In genomic region chr13:50365683-50366391, GRCh38 we compare ENCODE assay signal across 8 cellular contexts.
A peak's percentile ranks its signal among the peaks of the same experiment; 100 is the strongest.
DNase-seq lines count a peak whose midpoint lies in the region; ATAC-seq and TF ChIP-seq lines count a peak whose summit lies in the region.

No MANE protein-coding gene starts in this region.

- H3K23ac ChIP-seq in mesendoderm (ENCODE audit: low read length): no peak overlapping the region

- no peaks in the 10 kb centered on the region for H3K36me3 ChIP-seq in mesendoderm (ENCODE audit: control insufficient read depth, insufficient read depth, low read length)
- H3K36me3 ChIP-seq in GM23338 (ENCODE audit: insufficient read depth): no peaks in the 10 kb centered on the region

- no peak overlapping the region for H3K56ac ChIP-seq in mesendoderm (ENCODE audit: low read length)

- H3K27ac ChIP-seq in RWPE1 (no peak overlapping the region; the same call in 1 of the 2 replicates), mesendoderm (ENCODE audit: low read depth, low read length) (no peak overlapping the region), GM23338 (ENCODE audit: low read depth) (no peak overlapping the region)

- no peaks in the 10 kb centered on the region for H3K79me2 ChIP-seq in mesendoderm (ENCODE audit: control insufficient read depth, insufficient read depth, low read length)
- no peaks in the 10 kb centered on the region for H3K79me2 ChIP-seq in GM23338 (replicated peaks; ENCODE audit: insufficient read depth)

- H2AK5ac ChIP-seq in mesendoderm (ENCODE audit: low read length): no peak overlapping the region

- no peaks in the 10 kb centered on the region for H3F3A ChIP-seq in GM23338 (replicated peaks; ENCODE audit: low read depth)

- peaks cover 49% of the 10 kb centered on the region for H3K4me1 Mint-ChIP-seq in central memory CD8-positive, alpha-beta T cell
- H3K4me1 Mint-ChIP-seq in GM23338: no peaks in the 10 kb centered on the region

- peak overlapping the region; percentile 67 for H3K4me3 Mint-ChIP-seq in central memory CD8-positive, alpha-beta T cell
- H3K4me3 Mint-ChIP-seq in GM23338: no peak overlapping the region

- no peak overlapping the region for H3K9ac ChIP-seq in mesendoderm (ENCODE audit: low read length)

- no peaks in the 10 kb centered on the region for H4K20me1 ChIP-seq in GM23338 (replicated peaks; ENCODE audit: insufficient read depth)

- no peak overlapping the region for H3K18ac ChIP-seq in mesendoderm (ENCODE audit: low read length)

- H3K27ac Mint-ChIP-seq in central memory CD8-positive, alpha-beta T cell (ENCODE audit: low read depth): peak overlapping the region; percentile 90
- H3K27ac Mint-ChIP-seq in GM23338: no peak overlapping the region

- H3K79me1 ChIP-seq in mesendoderm (ENCODE audit: low read length): no peaks in the 10 kb centered on the region

- H2AFZ ChIP-seq in GM23338: no peak overlapping the region

- H2BK15ac ChIP-seq in mesendoderm (replicated peaks; ENCODE audit: low read depth): no peak overlapping the region

- WGBS in mesendoderm (ENCODE audit: extremely low coverage, insufficient coverage, low lambda C conversion rate): no CpG with 5 or more reads among the region's 8 CpGs

- H3K27me3 ChIP-seq in mesendoderm (ENCODE audit: insufficient read depth, low read length, poor library complexity) (no peaks in the 10 kb centered on the region), GM23338 (ENCODE audit: insufficient read depth) (no peaks in the 10 kb centered on the region)

- ATAC-seq in HG03442 (IDR thresholded peaks at IDR 0.05; ENCODE audit: unreplicated experiment) (peak; percentile 43), GM23338 (no peak)
- ATAC-seq in central memory CD8-positive, alpha-beta T cell (replicated peaks; ENCODE audit: extremely low read depth, poor library complexity, severe bottlenecking): peak; percentile 84

- peaks cover 10% of the 10 kb centered on the region for H3K9me2 ChIP-seq in GM23338 (ENCODE audit: insufficient read depth)

- no peak overlapping the region for H2BK5ac ChIP-seq in mesendoderm (ENCODE audit: low read length)

- DNase-seq in SIG-M5 treated with dmso at 0.1 percent for 504 hours (lab: John Stamatoyannopoulos, UW; ENCODE audit: unreplicated experiment) (peak; percentile 63), SIG-M5 (lab: John Stamatoyannopoulos, UW) (no peak), RWPE1 (ENCODE audit: low spot score) (peak; percentile 55), mesendoderm (no peak), GM23338 (ENCODE audit: low spot score) (no peak)
- peak in 1 of 2 donors; percentile 25 for DNase-seq in central memory CD8-positive, alpha-beta T cell (ENCODE audit: low spot score in 2 of 2)
- DNase-seq in stimulated activated CD4-positive, alpha-beta T cell treated with anti-CD3 and anti-CD28 coated beads, Interleukin-1b, Interleukin-23, amount 100 ng/mL, for 48 hours: peak; percentile 63

- CTCF ChIA-PET in RWPE1 (lab: Yijun Ruan, JAX): no interaction called here

- H3K4me3 ChIP-seq in mesendoderm (ENCODE audit: low read length): no peak overlapping the region
- H3K4me3 ChIP-seq in GM23338: no peak overlapping the region

- POLR2A ChIA-PET in RWPE1 (lab: Yijun Ruan, JAX; ENCODE audit: low non-redundant PET): no interaction called here

- H2BK120ac ChIP-seq in mesendoderm (ENCODE audit: low read depth, low read length): no peak overlapping the region

- H3K4me2 ChIP-seq in mesendoderm (ENCODE audit: low read length) (no peak overlapping the region), GM23338 (no peak overlapping the region)

- peaks cover 4% of the 10 kb centered on the region for H3K36me3 Mint-ChIP-seq in central memory CD8-positive, alpha-beta T cell (ENCODE audit: insufficient read depth)
- H3K36me3 Mint-ChIP-seq in GM23338 (ENCODE audit: low read depth): no peaks in the 10 kb centered on the region

- H3K9me3 Mint-ChIP-seq in central memory CD8-positive, alpha-beta T cell: peaks cover 5% of the 10 kb centered on the region
- no peaks in the 10 kb centered on the region for H3K9me3 Mint-ChIP-seq in GM23338

- H4K8ac ChIP-seq in mesendoderm (ENCODE audit: low read depth, low read length): no peak overlapping the region

- no peak overlapping the region for H3K4ac ChIP-seq in mesendoderm (ENCODE audit: low read depth, low read length)

- no peak overlapping the region for H4K5ac ChIP-seq in mesendoderm (ENCODE audit: low read length)

- H3K4me1 ChIP-seq in mesendoderm (ENCODE audit: control insufficient read depth, low read depth, low read length): no peaks in the 10 kb centered on the region
- H3K4me1 ChIP-seq in GM23338 (ENCODE audit: insufficient read depth): no peaks in the 10 kb centered on the region

- TF ChIP-seq CTCF in RWPE1 (conservative IDR thresholded peaks at IDR 0.05; ENCODE audit: low read depth) (no peak), GM23338 (conservative IDR thresholded peaks at IDR 0.05; ENCODE audit: low read depth in 2 of 2) (no peak)

- no peaks in the 10 kb centered on the region for H3K27me3 Mint-ChIP-seq in central memory CD8-positive, alpha-beta T cell
- H3K27me3 Mint-ChIP-seq in GM23338 (ENCODE audit: insufficient read depth, low read depth, poor library complexity): no peaks in the 10 kb centered on the region

TF ChIP-seq in GM23338, 12 proteins besides CTCF, POLR2A, EP300 and RAD21:
- TF ChIP-seq CREB1 (CRISPR knock-in tag; IDR thresholded peaks at IDR 0.05; ENCODE audit: low read depth): no peak
- TF ChIP-seq STAT1 (IDR thresholded peaks at IDR 0.05; ENCODE audit: unreplicated experiment): no peak
- TF ChIP-seq, protein P1, sequence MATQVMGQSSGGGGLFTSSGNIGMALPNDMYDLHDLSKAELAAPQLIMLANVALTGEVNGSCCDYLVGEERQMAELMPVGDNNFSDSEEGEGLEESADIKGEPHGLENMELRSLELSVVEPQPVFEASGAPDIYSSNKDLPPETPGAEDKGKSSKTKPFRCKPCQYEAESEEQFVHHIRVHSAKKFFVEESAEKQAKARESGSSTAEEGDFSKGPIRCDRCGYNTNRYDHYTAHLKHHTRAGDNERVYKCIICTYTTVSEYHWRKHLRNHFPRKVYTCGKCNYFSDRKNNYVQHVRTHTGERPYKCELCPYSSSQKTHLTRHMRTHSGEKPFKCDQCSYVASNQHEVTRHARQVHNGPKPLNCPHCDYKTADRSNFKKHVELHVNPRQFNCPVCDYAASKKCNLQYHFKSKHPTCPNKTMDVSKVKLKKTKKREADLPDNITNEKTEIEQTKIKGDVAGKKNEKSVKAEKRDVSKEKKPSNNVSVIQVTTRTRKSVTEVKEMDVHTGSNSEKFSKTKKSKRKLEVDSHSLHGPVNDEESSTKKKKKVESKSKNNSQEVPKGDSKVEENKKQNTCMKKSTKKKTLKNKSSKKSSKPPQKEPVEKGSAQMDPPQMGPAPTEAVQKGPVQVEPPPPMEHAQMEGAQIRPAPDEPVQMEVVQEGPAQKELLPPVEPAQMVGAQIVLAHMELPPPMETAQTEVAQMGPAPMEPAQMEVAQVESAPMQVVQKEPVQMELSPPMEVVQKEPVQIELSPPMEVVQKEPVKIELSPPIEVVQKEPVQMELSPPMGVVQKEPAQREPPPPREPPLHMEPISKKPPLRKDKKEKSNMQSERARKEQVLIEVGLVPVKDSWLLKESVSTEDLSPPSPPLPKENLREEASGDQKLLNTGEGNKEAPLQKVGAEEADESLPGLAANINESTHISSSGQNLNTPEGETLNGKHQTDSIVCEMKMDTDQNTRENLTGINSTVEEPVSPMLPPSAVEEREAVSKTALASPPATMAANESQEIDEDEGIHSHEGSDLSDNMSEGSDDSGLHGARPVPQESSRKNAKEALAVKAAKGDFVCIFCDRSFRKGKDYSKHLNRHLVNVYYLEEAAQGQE (IDR thresholded peaks at IDR 0.05; ENCODE audit: unreplicated experiment): no peak
- TF ChIP-seq ZNF331 (CRISPR knock-in tag; IDR thresholded peaks at IDR 0.05; ENCODE audit: low read depth): no peak
- TF ChIP-seq ZNF114 (CRISPR knock-in tag; IDR thresholded peaks at IDR 0.05): no peak
- TF ChIP-seq, protein P2, sequence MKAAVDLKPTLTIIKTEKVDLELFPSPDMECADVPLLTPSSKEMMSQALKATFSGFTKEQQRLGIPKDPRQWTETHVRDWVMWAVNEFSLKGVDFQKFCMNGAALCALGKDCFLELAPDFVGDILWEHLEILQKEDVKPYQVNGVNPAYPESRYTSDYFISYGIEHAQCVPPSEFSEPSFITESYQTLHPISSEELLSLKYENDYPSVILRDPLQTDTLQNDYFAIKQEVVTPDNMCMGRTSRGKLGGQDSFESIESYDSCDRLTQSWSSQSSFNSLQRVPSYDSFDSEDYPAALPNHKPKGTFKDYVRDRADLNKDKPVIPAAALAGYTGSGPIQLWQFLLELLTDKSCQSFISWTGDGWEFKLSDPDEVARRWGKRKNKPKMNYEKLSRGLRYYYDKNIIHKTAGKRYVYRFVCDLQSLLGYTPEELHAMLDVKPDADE (IDR thresholded peaks at IDR 0.05): no peak
- no peak for TF ChIP-seq JUNB (IDR thresholded peaks at IDR 0.05; ENCODE audit: unreplicated experiment)
- TF ChIP-seq EZH2 (IDR thresholded peaks at IDR 0.05; ENCODE audit: low read depth, unreplicated experiment): no peak
- no peak for TF ChIP-seq POLR2AphosphoS5 (IDR thresholded peaks at IDR 0.05; ENCODE audit: low read depth)
- no peak for TF ChIP-seq NANOG (IDR thresholded peaks at IDR 0.05; ENCODE audit: borderline replicate concordance)

Comparison
In these comparisons a context has a peak if more than half of its experiments do, and no peak if none do; other contexts are left out.
1. DNase-seq: peak in SIG-M5 treated with dmso at 0.1 percent for 504 hours (single experiment), RWPE1 (single experiment) and stimulated activated CD4-positive, alpha-beta T cell treated with anti-CD3 and anti-CD28 coated beads, Interleukin-1b, Interleukin-23, amount 100 ng/mL, for 48 hours (single experiment); none in SIG-M5 (single experiment), mesendoderm (single experiment) and GM23338 (single experiment).